9 cellular contexts compared by ENCODE assay signal in genomic region chr13:45267215-45267614, GRCh38.
"Had no signal": no experiment of that assay in that cellular context is flagged by ENCODE, and none has a peak within 500 bp of the region (broad histone marks: within the 10 kb centered on the region; RNA-seq: fewer than 3 reads in every experiment).

No MANE protein-coding gene starts in this region.

- FAIRE-seq: HepG2 had no signal

- H2AFZ ChIP-seq: GM23248 had no signal

- ATAC-seq: HCT116, HepG2 had no signal

- H3K36me3 ChIP-seq: HAP-1 had no signal

- H3K27me3 Mint-ChIP-seq: IgD-negative memory B cell had no signal

- H3K9me3 Mint-ChIP-seq: HFFc6, IgD-negative memory B cell had no signal

- H3K27ac Mint-ChIP-seq: HFFc6 had no signal

- H3K4me3 Mint-ChIP-seq: HFFc6, IgD-negative memory B cell had no signal

- DNase-seq: GM23248, H7, HFFc6, KBM-7 had no signal

- H3K27ac ChIP-seq: GM23248, HL-60 had no signal

- H3K4me3 ChIP-seq: GM23248, HAP-1 had no signal
